In genomic region chr17:57783338-57783742, GRCh38 we compare ENCODE assay signal across 8 cellular contexts. TPM values are rescaled to one million over a fixed set of nuclear protein-coding genes. Genes with fewer than 3 reads are reported as not detected.
DNase-seq lines count a peak whose midpoint lies in the region; ATAC-seq and TF ChIP-seq lines count a peak whose summit lies in the region.

No MANE protein-coding gene starts in this region.

- H3K27ac Mint-ChIP-seq in activated CD4-positive, alpha-beta memory T cell treated with anti-CD3 and anti-CD28 coated beads, Interleukin-2, amount 10 ng/mL, durations not matched to agents 7 days and 5 days, result no peak overlapping the region
- no peak overlapping the region for H3K27ac Mint-ChIP-seq in mesothelial cell of epicardium

- no peak overlapping the region for H3K4me3 Mint-ChIP-seq in activated CD4-positive, alpha-beta memory T cell treated with anti-CD3 and anti-CD28 coated beads, Interleukin-2, amount 10 ng/mL, durations not matched to agents 7 days and 5 days
- peak overlapping the region; percentile 3 for H3K4me3 Mint-ChIP-seq in mesothelial cell of epicardium

- ATAC-seq in GM21717 (IDR thresholded peaks at IDR 0.05; ENCODE audit: unreplicated experiment), result no peak

- no peak overlapping the region for H3K4me3 ChIP-seq in HFF-Myc (replicated peaks; ENCODE audit: low read depth, low read length)

- H3K36me3 Mint-ChIP-seq in activated CD4-positive, alpha-beta memory T cell treated with anti-CD3 and anti-CD28 coated beads, Interleukin-2, amount 10 ng/mL, durations not matched to agents 7 days and 5 days (ENCODE audit: low read depth), result no peaks in the 10 kb centered on the region
- H3K36me3 Mint-ChIP-seq in mesothelial cell of epicardium, result no peaks in the 10 kb centered on the region

- TF ChIP-seq CTCF in HFF-Myc (IDR thresholded peaks at IDR 0.05; ENCODE audit: low read depth, low read length, missing control alignments) (peak; percentile 81), mesothelial cell of epicardium (IDR thresholded peaks at IDR 0.05; ENCODE audit: unreplicated experiment) (peak; percentile 89)

- DNase-seq in AML-193 (lab: John Stamatoyannopoulos, UW) (peak; percentile 51 to 81), HFF-Myc (ENCODE audit: extremely low read depth, low read depth) (no peak), NCI-H82 treated with DMSO at 0.1 percent for 48 hours (lab: John Stamatoyannopoulos, UW; ENCODE audit: unreplicated experiment) (peak; percentile 58), mesothelial cell of epicardium (ENCODE audit: low spot score in 2 of 2, unreplicated experiment in 2 of 2) (peak; percentile 84 to 92)
- peak; percentile 81 for DNase-seq in activated CD4-positive, alpha-beta memory T cell treated with anti-CD3 and anti-CD28 coated beads, Interleukin-2, amount 10 ng/mL, durations not matched to agents 7 days and 5 days
- peak; percentile 51 for DNase-seq in effector CD4-positive, alpha-beta T cell
- peak; percentile 38 to 49 for DNase-seq in stimulated activated CD8-positive, alpha-beta memory T cell treated with anti-CD3 and anti-CD28 coated beads, Interleukin-4, amount 100 ng/mL, for 1 hour (ENCODE audit: low read depth in 2 of 2, low spot score in 1 of 2)

- CTCF ChIA-PET in activated CD4-positive, alpha-beta memory T cell treated with anti-CD3 and anti-CD28 coated beads, Interleukin-2, amount 10 ng/mL, durations not matched to agents 7 days and 5 days (lab: Charles Lee), result interaction anchor here (0.6 to 2.7 kb wide), 37 partner anchors 9 to 714 kb away, joined by 3 to 24 read pairs (median 3); no protein-coding TSS in a partner anchor

- no peaks in the 10 kb centered on the region for H3K4me1 Mint-ChIP-seq in activated CD4-positive, alpha-beta memory T cell treated with anti-CD3 and anti-CD28 coated beads, Interleukin-2, amount 10 ng/mL, durations not matched to agents 7 days and 5 days
- H3K4me1 Mint-ChIP-seq in mesothelial cell of epicardium, result no peaks in the 10 kb centered on the region

- H3K9me3 Mint-ChIP-seq in activated CD4-positive, alpha-beta memory T cell treated with anti-CD3 and anti-CD28 coated beads, Interleukin-2, amount 10 ng/mL, durations not matched to agents 7 days and 5 days, result no peaks in the 10 kb centered on the region
- H3K9me3 Mint-ChIP-seq in mesothelial cell of epicardium, result no peaks in the 10 kb centered on the region

- peaks cover 20% of the 10 kb centered on the region for H3K27me3 Mint-ChIP-seq in activated CD4-positive, alpha-beta memory T cell treated with anti-CD3 and anti-CD28 coated beads, Interleukin-2, amount 10 ng/mL, durations not matched to agents 7 days and 5 days
- H3K27me3 Mint-ChIP-seq in mesothelial cell of epicardium (ENCODE audit: low read depth), result peaks cover 18% of the 10 kb centered on the region

- POLR2A ChIA-PET in activated CD4-positive, alpha-beta memory T cell treated with anti-CD3 and anti-CD28 coated beads, Interleukin-2, amount 10 ng/mL, durations not matched to agents 7 days and 5 days (lab: Charles Lee), result interaction anchor here (1.1 kb wide), 1 partner anchor 22 kb away, joined by 3 read pairs; no protein-coding TSS in a partner anchor

RNA-seq across cellular contexts. Expression of gene CCDC182, which starts 38.2 kb away (rescaled TPM):
- total RNA-seq in activated CD4-positive, alpha-beta memory T cell treated with anti-CD3 and anti-CD28 coated beads, Interleukin-2, amount 10 ng/mL, durations not matched to agents 7 days and 5 days, result not detected
- total RNA-seq in mesothelial cell of epicardium, result not detected in 3 replicates
